In genomic region chr2:64534363-64534762, GRCh38 we compare ENCODE assay signal across 15 cellular contexts. TPM values are rescaled to one million over a fixed set of nuclear protein-coding genes. Genes with fewer than 3 reads are reported as not detected.
DNase-seq lines count a peak whose midpoint lies in the region; ATAC-seq, FAIRE-seq and TF ChIP-seq lines count a peak whose summit lies in the region.
"Had no signal": no experiment of that assay in that cellular context is flagged by ENCODE, and none has a peak within 500 bp of the region (broad histone marks: within the 10 kb centered on the region; RNA-seq: fewer than 3 reads in every experiment).

No MANE protein-coding gene starts in this region.

- no peak overlapping the region for H3K9ac ChIP-seq in kidney (ENCODE audit: low read length in 2 of 2)

- H4K20me1 ChIP-seq in OCI-LY7 (ENCODE audit: insufficient read depth, low read length) = peaks cover 18% of the 10 kb centered on the region

- H3K4me1 ChIP-seq in OCI-LY7 (ENCODE audit: insufficient read depth, low read length, poor library complexity, severe bottlenecking) (peaks cover 27% of the 10 kb centered on the region), kidney (ENCODE audit: control insufficient read depth in 1 of 2, insufficient read depth in 1 of 2, low read depth in 1 of 2, low read length in 2 of 2) (peaks cover 2 to 10% of the 10 kb centered on the region in 2 donors), upper lobe of right lung (peaks cover 21% of the 10 kb centered on the region)

- CTCF ChIA-PET in OCI-LY7 (lab: Charles Lee; ENCODE audit: unreplicated experiment) = no interaction called here

- no peaks in the 10 kb centered on the region for H3K9me2 ChIP-seq in OCI-LY7 (ENCODE audit: insufficient read depth, low read length)

- DNase-seq in GM06990 (ENCODE audit: extremely low read depth, insufficient read length) (peak; percentile 54), OCI-LY7 (ENCODE audit: low spot score) (peak; percentile 32), kidney (no peak), upper lobe of right lung (no peak), NCI-H2171 (lab: John Stamatoyannopoulos, UW) (no peak)
- no peak for DNase-seq in stimulated activated CD4-positive, alpha-beta T cell treated with anti-CD3 and anti-CD28 coated beads, Interleukin-4, amount 100 ng/mL, for 1 hour
- DNase-seq: activated CD8-positive, alpha-beta memory T cell treated with anti-CD3 and anti-CD28 coated beads for 24 hours; KG1; NCI-H510A treated with DMSO at 0.1 percent for 48 hours had no signal

- POLR2A ChIA-PET in OCI-LY7 (lab: Charles Lee) = interaction anchor here (0.6 to 1.2 kb wide), 5 partner anchors 10 to 638 kb away, joined by 3 to 4 read pairs (median 4); partner anchors contain the start of gene AFTPH

- no TSS peak for BruUV-seq in OCI-LY7 (replicated peaks; lab: Mats Ljungman, UMichigan)

- H3K4me3 ChIP-seq in GM06990 (replicated peaks; ENCODE audit: low read depth, low read length) (no peak overlapping the region), OCI-LY7 (ENCODE audit: low read depth, low read length, poor library complexity, severe bottlenecking) (no peak overlapping the region), kidney (ENCODE audit: low read length in 2 of 2) (no peak overlapping the region), upper lobe of right lung (no peak overlapping the region)
- H3K4me3 ChIP-seq: GM23338 had no signal

- peaks cover 6% of the 10 kb centered on the region; the same call in 1 of the 2 replicates for H3K9me3 ChIP-seq in OCI-LY7 (ENCODE audit: low read length)
- no peaks in the 10 kb centered on the region for H3K9me3 ChIP-seq in kidney (ENCODE audit: control insufficient read depth in 1 of 2, low read length in 2 of 2)
- no peaks in the 10 kb centered on the region for H3K9me3 ChIP-seq in upper lobe of right lung

- H3K36me3 ChIP-seq in GM06990 (ENCODE audit: control insufficient read depth, insufficient read depth, low read length) (no peaks in the 10 kb centered on the region; the same call in 1 of the 2 replicates), OCI-LY7 (ENCODE audit: insufficient read depth, low read length) (peaks cover 17% of the 10 kb centered on the region), kidney (ENCODE audit: control insufficient read depth in 1 of 2, insufficient read depth in 2 of 2, low read length in 2 of 2) (no peaks in the 10 kb centered on the region), upper lobe of right lung (no peaks in the 10 kb centered on the region)

- H3K27ac ChIP-seq in OCI-LY7 (ENCODE audit: low read depth, low read length, poor library complexity, severe bottlenecking) = no peak overlapping the region
- no peak overlapping the region for H3K27ac ChIP-seq in kidney (ENCODE audit: low read depth in 2 of 2, low read length in 2 of 2)
- H3K27ac ChIP-seq in upper lobe of right lung = no peak overlapping the region

- ATAC-seq in GM21529 (IDR thresholded peaks at IDR 0.05; ENCODE audit: unreplicated experiment) = peak; percentile 47
- no peak for ATAC-seq in upper lobe of right lung
- no peak for ATAC-seq in HG03457 (IDR thresholded peaks at IDR 0.05; ENCODE audit: unreplicated experiment)
- ATAC-seq: GM23338, sciatic nerve, SK-N-SH treated with all-trans-retinoic acid at 6 μM for 48 hours had no signal

- peak; percentile 38 for FAIRE-seq in kidney (lab: Jason Lieb, UNC)
- FAIRE-seq: endometrium had no signal

- H3K27me3 ChIP-seq in GM06990 (replicated peaks; ENCODE audit: control insufficient read depth, insufficient read depth, low read length) (no peaks in the 10 kb centered on the region), upper lobe of right lung (no peaks in the 10 kb centered on the region)

- TF ChIP-seq CTCF in GM06990 (IDR thresholded peaks at IDR 0.05; ENCODE audit: insufficient read depth, low read length, poor library complexity, severe bottlenecking) (no peak), OCI-LY7 (conservative IDR thresholded peaks at IDR 0.05; ENCODE audit: low read length) (no peak), kidney (IDR thresholded peaks at IDR 0.05; ENCODE audit: borderline replicate concordance, extremely low read depth, insufficient read depth) (no peak), upper lobe of right lung (IDR thresholded peaks at IDR 0.05) (no peak)

- peak overlapping the region; percentile 45; the same call in 1 of the 2 replicates for H3K4me2 ChIP-seq in OCI-LY7 (ENCODE audit: low read length)
- H3K4me2 ChIP-seq: GM23338 had no signal

- no peak overlapping the region for H2AFZ ChIP-seq in OCI-LY7 (ENCODE audit: low read length)
- H2AFZ ChIP-seq: GM23338 had no signal

- intact Hi-C loops in OCI-LY7 (cut with micrococcal nuclease; ENCODE audit: unreplicated experiment) (no loop called here), kidney (cut with DNase I) (no loop called here), upper lobe of right lung (cut with DNase I) (no loop called here)

- H3K79me2 ChIP-seq in OCI-LY7 (ENCODE audit: insufficient read depth, low read depth, low read length) = peaks cover 100% of the 10 kb centered on the region

RNA-seq across cellular contexts. Expression of gene AFTPH, which starts 10.2 kb away (rescaled TPM):
- total RNA-seq in OCI-LY7 (2014; rRNA removed; shearing (Covaris generic)) = 39.0 and 40.6 TPM in 2 replicates
- total RNA-seq in OCI-LY7 (2022) (30.0 and 34.7 TPM in 2 replicates), kidney (41.2 TPM), upper lobe of right lung (40.2 TPM)
- polyA plus RNA-seq in kidney (ENCODE audit: insufficient read depth, low read depth, low replicate concordance) = 44.6 TPM

Comparison
In these comparisons a context has a peak if more than half of its experiments do, and no peak if none do; other contexts are left out.
1. DNase-seq: peak in GM06990 (single experiment) and OCI-LY7 (single experiment); none in kidney (single experiment), upper lobe of right lung (single experiment), stimulated activated CD4-positive, alpha-beta T cell treated with anti-CD3 and anti-CD28 coated beads, Interleukin-4, amount 100 ng/mL, for 1 hour (single experiment) and NCI-H2171 (single experiment).